ENCODE assay signal across 10 cellular contexts in the genomic region with DNA sequence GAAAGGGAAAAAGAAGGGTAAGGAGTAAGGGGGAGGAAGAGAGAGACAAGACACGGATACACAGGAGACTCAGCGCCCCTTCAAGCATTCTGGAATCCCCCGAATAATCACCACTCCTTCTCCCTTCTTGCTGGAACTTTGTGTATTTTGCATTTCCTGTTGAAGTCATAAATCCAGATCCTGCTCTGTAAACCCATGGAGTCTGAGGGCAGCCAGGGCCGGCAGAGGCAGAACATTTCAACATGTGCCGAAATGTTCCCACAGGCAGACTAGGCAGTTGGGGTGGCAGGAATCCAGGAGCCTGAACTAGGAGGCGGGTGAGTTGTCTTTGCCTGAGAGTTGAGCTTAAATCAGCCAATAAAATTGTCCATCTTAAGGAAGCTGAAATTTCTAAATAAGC.
DNase-seq lines count a peak whose midpoint lies in the region; ATAC-seq and TF ChIP-seq lines count a peak whose summit lies in the region.
"Had no signal": no experiment of that assay in that cellular context is flagged by ENCODE, and none has a peak within 500 bp of the region (broad histone marks: within the 10 kb centered on the region; RNA-seq: fewer than 3 reads in every experiment).

No MANE protein-coding gene starts in this region.

- no peaks in the 10 kb centered on the region for H3K27me3 ChIP-seq in left lung

- intact Hi-C loops in left lung (cut with DNase I), result no loop called here

- ATAC-seq in left lung (peak; percentile 33), HG02973 (IDR thresholded peaks at IDR 0.05; ENCODE audit: unreplicated experiment) (no peak)

- peaks cover 23 to 29% of the 10 kb centered on the region in 2 donors for H3K4me1 ChIP-seq in left lung

- H3K27ac ChIP-seq in cingulate gyrus (ENCODE audit: low read depth, low read length) (peak overlapping the region; percentile 66), left lung (peak overlapping the region; percentile 60 to 71)

- H3K4me3 ChIP-seq in left lung, result no peak overlapping the region

- DNase-seq in H4 (ENCODE audit: low spot score), result peak; percentile 89
- peak in 1 of 2 donors; percentile 70 for DNase-seq in left lung
- DNase-seq in smooth muscle cell of the brain vasculature (ENCODE audit: low read depth, low spot score), result peak; percentile 91
- no peak for DNase-seq in MV-4-11 (lab: John Stamatoyannopoulos, UW)
- DNase-seq in GM19240 (ENCODE audit: insufficient read length, low spot score), result no peak
- no peak for DNase-seq in NCI-H2227 treated with DMSO at 0.1 percent for 48 hours (lab: John Stamatoyannopoulos, UW)
- DNase-seq: NCI-H1417 treated with DMSO at 0.1 percent for 48 hours, T-helper 9 cell had no signal

- H3K36me3 ChIP-seq in left lung, result no peaks in the 10 kb centered on the region

- no peak for TF ChIP-seq CTCF in left lung (IDR thresholded peaks at IDR 0.05)

- no peaks in the 10 kb centered on the region for H3K9me3 ChIP-seq in left lung

Comparison
In these comparisons a context has a peak if more than half of its experiments do, and no peak if none do; other contexts are left out.
1. DNase-seq: peak in H4 (single experiment) and smooth muscle cell of the brain vasculature (single experiment); none in MV-4-11 (single experiment), GM19240 (single experiment) and NCI-H2227 treated with DMSO at 0.1 percent for 48 hours (single experiment).